In genomic region chr13:69485991-69486592, GRCh38 we compare ENCODE assay signal across 23 cellular contexts.
"Had no signal": no experiment of that assay in that cellular context is flagged by ENCODE, and none has a peak within 500 bp of the region (broad histone marks: within the 10 kb centered on the region; RNA-seq: fewer than 3 reads in every experiment).

No MANE protein-coding gene starts in this region.

- H3K36me3 ChIP-seq: left lung, lower lobe of right lung, ovary, right atrium auricular region, spleen, tibial nerve, uterus had no signal

- H3K4me1 ChIP-seq: left lung, lower lobe of right lung, right atrium auricular region, spleen, tibial nerve, uterus had no signal

- DNase-seq: left colon; left lung; lower lobe of right lung; midbrain; mucosa of descending colon; naive thymus-derived CD4-positive, alpha-beta T cell; ovary; spleen; stimulated activated CD4-positive, alpha-beta T cell treated with anti-CD3 and anti-CD28 coated beads, Interleukin-1b, Interleukin-23, amount 100 ng/mL, for 48 hours; stimulated activated CD4-positive, alpha-beta T cell treated with anti-CD3 and anti-CD28 coated beads, Interleukin-2, amount 100 ng/mL, for 48 hours; stimulated activated CD4-positive, alpha-beta T cell treated with anti-CD3 and anti-CD28 coated beads, Interleukin-4, amount 100 ng/mL, for 4 hours; stimulated activated CD8-positive, alpha-beta memory T cell treated with anti-CD3 and anti-CD28 coated beads, Interleukin-4, amount 100 ng/mL, for 48 hours; stimulated activated naive CD4-positive, alpha-beta T cell treated with Interleukin-2 at 50 U/mL for 16 hours; stimulated activated naive CD8-positive, alpha-beta T cell treated with anti-CD3 and anti-CD28 coated beads, Interleukin-15, amount 100 ng/mL, for 72 hours; substantia nigra; uterus had no signal

- ATAC-seq: left colon; left lung; lower lobe of right lung; mucosa of descending colon; naive thymus-derived CD4-positive, alpha-beta T cell; natural killer cell treated with Interleukin-12 subunit alpha and Interleukin-12 subunit beta and Interleukin-15 and Interleukin-18, amount 100 ng/mL, for 72 hours; sciatic nerve; stimulated activated memory B cell treated with anti-CD40 and anti-IgM and Interleukin-4, amounts not matched to agents 10 μg/mL and 1 μg/mL and 100 μg/mL, for 72 hours; stimulated activated naive CD8-positive, alpha-beta T cell treated with anti-CD3 and anti-CD28 coated beads, Interleukin-15, amount 100 ng/mL, for 72 hours had no signal

- H3K4me3 ChIP-seq: hepatocyte, left lung, lower lobe of right lung, mucosa of descending colon, ovary, right atrium auricular region, skin epidermis, spleen, tibial nerve, uterus had no signal

- H3K79me2 ChIP-seq: hepatocyte had no signal

- H3K27me3 ChIP-seq: hepatocyte, left lung, ovary, right atrium auricular region, spleen, tibial nerve, uterus had no signal

- H3K27ac ChIP-seq: hepatocyte, left lung, lower lobe of right lung, ovary, right atrium auricular region, skin epidermis, spleen, tibial nerve, uterus had no signal

- H3K9me3 ChIP-seq: ovary, uterus had no signal

- H3K4me2 ChIP-seq: hepatocyte had no signal
